In the genomic region with DNA sequence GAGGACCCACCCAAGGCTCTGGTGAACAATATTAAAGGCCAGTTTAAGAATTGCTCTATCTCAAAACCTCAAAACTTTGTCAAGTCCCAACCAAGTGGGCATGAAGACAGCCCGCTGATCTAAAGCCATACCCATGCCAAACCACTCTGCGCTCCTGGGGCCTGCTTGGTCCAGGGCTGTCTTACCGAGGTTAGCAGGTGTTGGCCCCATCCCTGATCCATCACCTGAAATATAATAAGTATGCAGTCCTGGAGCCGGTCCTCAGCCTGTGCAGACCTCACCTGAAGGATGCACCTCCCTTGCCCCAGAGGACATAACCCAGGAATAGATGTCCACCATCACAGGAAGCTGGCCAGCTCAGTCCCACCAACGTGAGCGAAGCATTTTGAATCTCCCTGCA, we compare ENCODE assay signal across 25 cellular contexts.
"Had no signal": no experiment of that assay in that cellular context is flagged by ENCODE, and none has a peak within 500 bp of the region (broad histone marks: within the 10 kb centered on the region; RNA-seq: fewer than 3 reads in every experiment).

No MANE protein-coding gene starts in this region.

- H3K9me3 ChIP-seq: testis, thyroid gland, uterus, vagina had no signal

- ATAC-seq: stimulated activated effector memory CD8-positive, alpha-beta T cell treated with anti-CD3 and anti-CD28 coated beads, Interleukin-12 subunit alpha, Interleukin-12 subunit beta, amount 100 ng/mL, for 72 hours; stimulated activated memory B cell treated with anti-CD40 and anti-IgM and Interleukin-4, amounts not matched to agents 10 μg/mL and 1 μg/mL and 100 μg/mL, for 72 hours; stimulated activated naive B cell treated with anti-CD40 and anti-IgM and Interleukin-4, amounts not matched to agents 10 μg/mL and 1 μg/mL and 100 μg/mL, for 72 hours; stimulated activated naive CD8-positive, alpha-beta T cell treated with anti-CD3 and anti-CD28 coated beads, Interleukin-15, amount 100 ng/mL, for 72 hours; stimulated activated naive CD8-positive, alpha-beta T cell treated with anti-CD3 and anti-CD28 coated beads, Interleukin-15, Interleukin-2, amounts not matched to agents 100 U/mL and 50 U/mL, for 24 hours had no signal

- H3K36me3 ChIP-seq: thyroid gland, uterus had no signal

- H3K27ac ChIP-seq: stomach, suprapubic skin, testis, thoracic aorta, thyroid gland, tibial artery, tibial nerve, transverse colon, upper lobe of left lung, uterus, vagina had no signal

- H3K4me3 ChIP-seq: stomach, suprapubic skin, testis, thoracic aorta, thyroid gland, tibial artery, tibial nerve, transverse colon, upper lobe of left lung, uterus, vagina had no signal

- H3K4me1 ChIP-seq: stomach, suprapubic skin, testis, thyroid gland, tibial artery, tibial nerve, transverse colon, upper lobe of left lung, uterus, vagina had no signal

- DNase-seq: stimulated activated CD4-positive, alpha-beta T cell treated with anti-CD3 and anti-CD28 coated beads, Interleukin-2, amount 100 ng/mL, for 48 hours; stimulated activated CD4-positive, alpha-beta T cell treated with anti-CD3 and anti-CD28 coated beads, Interleukin-4, amount 100 ng/mL, for 1 hour; stimulated activated CD4-positive, alpha-beta T cell treated with anti-CD3 and anti-CD28 coated beads, Interleukin-4, amount 100 ng/mL, for 24 hours; stimulated activated CD4-positive, alpha-beta T cell treated with anti-CD3 and anti-CD28 coated beads, Interleukin-4, amount 100 ng/mL, for 4 hours; stimulated activated CD8-positive, alpha-beta memory T cell treated with anti-CD3 and anti-CD28 coated beads, Interleukin-4, amount 100 ng/mL, for 48 hours; stimulated activated naive B cell treated with anti-CD40 and anti-IgM and Interleukin-4, amounts not matched to agents 10 μg/mL and 1 μg/mL and 100 μg/mL, for 72 hours; stimulated activated naive CD4-positive, alpha-beta T cell; stimulated activated naive CD4-positive, alpha-beta T cell treated with Interleukin-2 at 50 U/mL for 16 hours; stimulated activated naive CD8-positive, alpha-beta T cell treated with anti-CD3 and anti-CD28 coated beads, Interleukin-15, amount 100 ng/mL, for 72 hours; stimulated activated naive CD8-positive, alpha-beta T cell treated with anti-CD3 and anti-CD28 coated beads, Interleukin-15, Interleukin-2, amounts not matched to agents 100 U/mL and 50 U/mL, for 24 hours; stomach; substantia nigra; testis; thyroid gland; tibial artery; transverse colon; trophoblast cell; upper lobe of left lung; uterus had no signal

- H3K27me3 ChIP-seq: stomach, suprapubic skin, testis, thyroid gland, tibial artery, tibial nerve, transverse colon, upper lobe of left lung, uterus, vagina had no signal
